33 cellular contexts compared by ENCODE assay signal in genomic region chr7:118671149-118671548, GRCh38.
"Had no signal": no experiment of that assay in that cellular context is flagged by ENCODE, and none has a peak within 500 bp of the region (broad histone marks: within the 10 kb centered on the region; RNA-seq: fewer than 3 reads in every experiment).

No MANE protein-coding gene starts in this region.

- H3K4me3 ChIP-seq: ascending aorta, cardiac muscle cell had no signal

- ATAC-seq: activated CD8-positive, alpha-beta T cell treated with anti-CD3 and anti-CD28 coated beads for 36 hours; activated naive CD4-positive, alpha-beta T cell treated with anti-CD3 and anti-CD28 coated beads, Interleukin-2, amount 50 U/mL, for 72 hours; activated T-cell treated with anti-CD3 and anti-CD28 coated beads, Interleukin-2, amount 50 U/mL, for 4 hours; activated T-cell treated with anti-CD3 and anti-CD28 coated beads, Interleukin-2, amount 50 U/mL, for 72 hours; activated T-helper 17 cell treated with anti-CD3 and anti-CD28 coated beads, Interleukin-2, amount 50 U/mL, for 72 hours had no signal

- DNase-seq: activated B cell treated with CpG ODN at 0.5 μM for 24 hours; activated CD4-positive, alpha-beta memory T cell treated with anti-CD3 and anti-CD28 coated beads for 36 hours; activated CD4-positive, alpha-beta T cell treated with anti-CD3 and anti-CD28 coated beads for 4 hours; activated CD4-positive, alpha-beta T cell treated with anti-CD3 and anti-CD28 coated beads, Interleukin-2, amount 10 ng/mL, durations not matched to agents 24 days and 14 days; activated CD4-positive, alpha-beta T cell treated with anti-CD3 and anti-CD28 coated beads, Interleukin-2, amount 50 U/mL, for 1 hour; activated CD4-positive, alpha-beta T cell treated with anti-CD3 and anti-CD28 coated beads, Interleukin-2, amount 50 U/mL, for 4 hours; activated CD4-positive, CD25-positive, alpha-beta regulatory T cell treated with anti-CD3 and anti-CD28 coated beads, Interleukin-2, amount 50 U/mL, for 72 hours; activated CD8-positive, alpha-beta memory T cell treated with anti-CD3 and anti-CD28 coated beads, Interleukin-2, amount 50 U/mL, for 4 hours; activated CD8-positive, alpha-beta T cell treated with anti-CD3 and anti-CD28 coated beads for 36 hours; activated effector memory CD4-positive, alpha-beta T cell treated with anti-CD3 and anti-CD28 coated beads, Interleukin-2, amount 50 U/mL, for 16 hours; activated gamma-delta T cell treated with Interleukin-2 at 50 U/mL for 16 hours; activated naive CD4-positive, alpha-beta T cell; activated naive CD4-positive, alpha-beta T cell treated with anti-CD3 and anti-CD28 coated beads for 36 hours; activated naive CD4-positive, alpha-beta T cell treated with anti-CD3 and anti-CD28 coated beads, Interleukin-2, amount 50 U/mL, for 16 hours; activated naive CD8-positive, alpha-beta T cell treated with anti-CD3 and anti-CD28 coated beads for 36 hours; activated T-cell treated with anti-CD3 and anti-CD28 coated beads for 4 hours; activated T-cell treated with anti-CD3 and anti-CD28 coated beads, Interleukin-2, amount 50 U/mL, for 1 hour; activated T-cell treated with anti-CD3 and anti-CD28 coated beads, Interleukin-2, amount 50 U/mL, for 4 hours; activated T-cell treated with anti-CD3 and anti-CD28 coated beads, Interleukin-2, amount 50 U/mL, for 72 hours; amygdala; anterior cingulate cortex; caudate nucleus; cerebellar nuclear complex; T-helper 1 cell; T-helper 2 cell; T-helper 9 cell had no signal

- H3K4me1 ChIP-seq: ascending aorta had no signal

- H3K9me3 ChIP-seq: ascending aorta had no signal

- H3K36me3 ChIP-seq: ascending aorta, cardiac muscle cell had no signal

- H3K27ac ChIP-seq: ascending aorta, cardiac muscle cell, VCaP had no signal

- H3K27me3 ChIP-seq: ascending aorta, cardiac muscle cell had no signal

- FAIRE-seq: bronchial epithelial cell, TTC549 had no signal
